ENCODE assay signal across 8 cellular contexts in the genomic region with DNA sequence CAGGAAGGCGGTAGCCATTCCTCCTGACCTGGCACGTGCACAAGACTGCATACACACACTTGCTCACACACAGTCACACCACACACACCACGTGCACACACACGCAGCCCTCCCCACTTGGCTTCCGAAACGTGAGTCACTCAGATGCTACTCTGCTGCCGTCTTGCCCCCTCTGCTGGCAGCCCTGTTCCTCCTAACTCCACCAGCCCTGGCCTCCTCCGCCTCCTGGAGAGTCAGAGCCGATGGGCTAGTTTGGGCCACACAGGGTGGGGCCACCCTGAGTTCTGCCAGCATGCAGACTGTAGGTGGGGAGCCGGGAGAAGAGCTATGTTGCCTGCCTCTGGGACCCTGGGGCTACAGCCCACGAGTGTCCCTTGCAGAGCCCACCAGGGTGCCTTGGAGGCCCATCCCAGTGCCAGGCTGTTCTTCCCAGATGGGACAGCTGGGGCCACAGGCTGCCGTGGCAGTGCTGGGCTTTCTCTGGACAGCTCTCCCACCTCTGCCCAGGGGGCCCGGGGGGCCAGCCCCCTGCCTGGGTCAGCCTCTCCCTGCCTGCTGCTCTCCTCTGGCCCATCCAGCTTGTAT. TPM values are rescaled to one million over a fixed set of nuclear protein-coding genes. Genes with fewer than 3 reads are reported as not detected.
A peak's percentile ranks its signal among the peaks of the same experiment; 100 is the strongest.
DNase-seq lines count a peak whose midpoint lies in the region; ATAC-seq and TF ChIP-seq lines count a peak whose summit lies in the region.

No MANE protein-coding gene starts in this region.

- H2AFZ ChIP-seq in fibroblast of lung (ENCODE audit: low read length) = no peak overlapping the region

- no peak overlapping the region for H3K4me3 ChIP-seq in fibroblast of lung (replicated peaks in 1 of 4; ENCODE audit: control extremely low read depth in 1 of 4, insufficient read depth in 1 of 4, low read depth in 3 of 4, low read length in 4 of 4)

- H3K4me2 ChIP-seq in fibroblast of lung (ENCODE audit: extremely low read depth, insufficient read depth, low read length) = no peak overlapping the region

- no peaks in the 10 kb centered on the region for H3K9me3 ChIP-seq in fibroblast of lung (ENCODE audit: control insufficient read depth, insufficient read depth, low read depth, low read length)

- H3K79me2 ChIP-seq in fibroblast of lung (ENCODE audit: control insufficient read depth, insufficient read depth, low read length) = peaks cover 1% of the 10 kb centered on the region

- DNase-seq in DMS 273 treated with DMSO at 0.1 percent for 48 hours (lab: John Stamatoyannopoulos, UW) (peak; percentile 7), M059J (ENCODE audit: low read depth) (peak; percentile 62), fibroblast of lung (ENCODE audit: low read depth in 2 of 2) (peak; percentile 91 to 95), pulmonary artery endothelial cell (ENCODE audit: low read depth, low spot score) (peak; percentile 69), midbrain (lab: John Stamatoyannopoulos, UW) (no peak), middle frontal gyrus (ENCODE audit: extremely low spot score, low spot score) (no peak)
- DNase-seq in activated CD8-positive, alpha-beta memory T cell treated with anti-CD3 and anti-CD28 coated beads for 48 hours (ENCODE audit: low read depth in 2 of 3, low spot score in 2 of 3) = peak in 2 of 3 experiments; percentile 30 to 34

- H3K4me1 ChIP-seq in fibroblast of lung (ENCODE audit: control insufficient read depth, extremely low read depth, insufficient read depth, low read length) = peaks cover 8% of the 10 kb centered on the region

- H3K27ac ChIP-seq in fibroblast of lung (ENCODE audit: insufficient read depth, low read length) = peak overlapping the region; percentile 77

- peak overlapping the region; percentile 13 for H3K9ac ChIP-seq in fibroblast of lung (ENCODE audit: insufficient read depth, low read length)

- TF ChIP-seq CTCF in fibroblast of lung (conservative IDR thresholded peaks at IDR 0.05 in 1 of 2, IDR thresholded peaks at IDR 0.05 in 1 of 2; ENCODE audit: low read depth in 1 of 2, low read length in 2 of 2) = peak; percentile 74 to 88

- H3K27me3 ChIP-seq in fibroblast of lung (ENCODE audit: control insufficient read depth, insufficient read depth, low read length) = no peaks in the 10 kb centered on the region

- H4K20me1 ChIP-seq in fibroblast of lung (ENCODE audit: control insufficient read depth, extremely low read depth, insufficient read depth, low read length) = no peaks in the 10 kb centered on the region

- H3K36me3 ChIP-seq in fibroblast of lung (ENCODE audit: control insufficient read depth, insufficient read depth, low read length) = peaks cover 10% of the 10 kb centered on the region

- no peak for ATAC-seq in HG02840 (IDR thresholded peaks at IDR 0.05; ENCODE audit: low FRiP score, unreplicated experiment)

RNA-seq across cellular contexts. Expression of gene PIN1, which starts 12.1 kb away (rescaled TPM):
- 146 and 182 TPM in 2 replicates for total RNA-seq in M059J (2014; rRNA removed; shearing (Covaris generic))
- total RNA-seq in fibroblast of lung = 76.8 and 98.8 TPM in 2 replicates
- polyA plus RNA-seq in fibroblast of lung = 33.4 and 54.1 TPM in 2 replicates
- polyA plus RNA-seq in fibroblast of lung (2012) = 72.9 and 116 TPM in 2 replicates
- 10.7 and 22.7 TPM in 2 replicates for polyA minus RNA-seq in fibroblast of lung (ENCODE audit: low replicate concordance)
- total RNA-seq in pulmonary artery endothelial cell = 122 and 123 TPM in 2 replicates

RNA-seq across cellular contexts. Expression of gene UBL5, which starts 19.5 kb away (rescaled TPM):
- total RNA-seq in M059J (2014; rRNA removed; shearing (Covaris generic)) = 601 and 1,151 TPM in 2 replicates
- total RNA-seq in fibroblast of lung (151 and 154 TPM in 2 replicates), pulmonary artery endothelial cell (121 and 181 TPM in 2 replicates)
- polyA plus RNA-seq in fibroblast of lung = 1,038 and 1,336 TPM in 2 replicates
- polyA plus RNA-seq in fibroblast of lung (2012) = 594 and 704 TPM in 2 replicates
- polyA minus RNA-seq in fibroblast of lung (ENCODE audit: low replicate concordance) = 55.7 and 76.6 TPM in 2 replicates

RNA-seq across cellular contexts. Expression of gene FBXL12, which starts 28.3 kb away (rescaled TPM):
- total RNA-seq in M059J (2014; rRNA removed; shearing (Covaris generic)) = 23.2 and 24.4 TPM in 2 replicates
- 13.9 and 23.1 TPM in 2 replicates for total RNA-seq in fibroblast of lung
- 20.3 and 20.7 TPM in 2 replicates for polyA plus RNA-seq in fibroblast of lung
- 22.1 and 23.2 TPM in 2 replicates for polyA plus RNA-seq in fibroblast of lung (2012)
- polyA minus RNA-seq in fibroblast of lung (ENCODE audit: low replicate concordance) = 16.3 and 17.5 TPM in 2 replicates
- total RNA-seq in pulmonary artery endothelial cell = 9.8 and 10.4 TPM in 2 replicates

Comparison
In these comparisons a context has a peak if more than half of its experiments do, and no peak if none do; other contexts are left out.
1. DNase-seq: peak in DMS 273 treated with DMSO at 0.1 percent for 48 hours (single experiment), M059J (single experiment), activated CD8-positive, alpha-beta memory T cell treated with anti-CD3 and anti-CD28 coated beads for 48 hours (2 of 3), fibroblast of lung (2 of 2) and pulmonary artery endothelial cell (single experiment); none in midbrain (single experiment) and middle frontal gyrus (single experiment).